Comparison of ENCODE assay signal across 8 cellular contexts in genomic region chr5:180832638-180833068, GRCh38. TPM values are rescaled to one million over a fixed set of nuclear protein-coding genes. Genes with fewer than 3 reads are reported as not detected.
DNase-seq lines count a peak whose midpoint lies in the region; ATAC-seq and TF ChIP-seq lines count a peak whose summit lies in the region.

No MANE protein-coding gene starts in this region.

- TF ChIP-seq POLR2A in GM19099 (IDR thresholded peaks at IDR 0.05; ENCODE audit: extremely low read depth, insufficient read length, low read depth) (peak; percentile 53), body of pancreas (IDR thresholded peaks at IDR 0.05) (no peak)

- H2AFZ ChIP-seq in osteoblast (ENCODE audit: low read length), result no peak overlapping the region

- DNase-seq in AG04449 (ENCODE audit: low read depth, low spot score) (no peak), osteoblast (ENCODE audit: insufficient read length, low spot score, missing footprints) (no peak), NCI-H69 (lab: John Stamatoyannopoulos, UW) (no peak), body of pancreas (no peak), NCI-H2196 treated with DMSO at 0.1 percent for 48 hours (lab: John Stamatoyannopoulos, UW; ENCODE audit: unreplicated experiment) (no peak)
- peak; percentile 72 for DNase-seq in activated naive CD4-positive, alpha-beta T cell treated with anti-CD3 and anti-CD28 coated beads, Interleukin-2, amount 10 ng/mL, durations not matched to agents 7 days and 5 days

- ATAC-seq in HG03280 (IDR thresholded peaks at IDR 0.05; ENCODE audit: unreplicated experiment) (peak; percentile 33), body of pancreas (no peak)

- CTCF ChIA-PET in AG04449 (lab: Yijun Ruan, JAX), result interaction anchor here (1.6 kb wide), 1 partner anchor 7 kb away, joined by 4 read pairs; no protein-coding TSS in a partner anchor
- CTCF ChIA-PET in activated naive CD4-positive, alpha-beta T cell treated with anti-CD3 and anti-CD28 coated beads, Interleukin-2, amount 10 ng/mL, durations not matched to agents 7 days and 5 days (lab: Charles Lee), result interaction anchor here (1.0 to 1.2 kb wide), 2 partner anchors 10 to 30 kb away, joined by 3 read pairs; no protein-coding TSS in a partner anchor

- WGBS in body of pancreas, 2 donors, result 38 to 44% methylated on average over 2 of the region's 2 CpGs

- H3K36me3 Mint-ChIP-seq in activated naive CD4-positive, alpha-beta T cell treated with anti-CD3 and anti-CD28 coated beads, Interleukin-2, amount 10 ng/mL, durations not matched to agents 7 days and 5 days, result peaks cover 62% of the 10 kb centered on the region

- peaks cover 3% of the 10 kb centered on the region for H3K9me3 Mint-ChIP-seq in activated naive CD4-positive, alpha-beta T cell treated with anti-CD3 and anti-CD28 coated beads, Interleukin-2, amount 10 ng/mL, durations not matched to agents 7 days and 5 days

- H3K79me2 ChIP-seq in osteoblast (ENCODE audit: insufficient read depth, low read length), result peaks cover 33% of the 10 kb centered on the region

- no peaks in the 10 kb centered on the region for H3K27me3 ChIP-seq in osteoblast (ENCODE audit: insufficient read depth, low read length)
- no peaks in the 10 kb centered on the region for H3K27me3 ChIP-seq in body of pancreas

- H3K4me3 ChIP-seq in AG04449 (ENCODE audit: low read depth, low read length) (peak overlapping the region; percentile 95), osteoblast (ENCODE audit: insufficient read depth, low read length) (peak overlapping the region; percentile 88), body of pancreas (no peak overlapping the region)

- H3K9me3 ChIP-seq in osteoblast (ENCODE audit: low read depth, low read length) (no peaks in the 10 kb centered on the region), body of pancreas (no peaks in the 10 kb centered on the region)

- no peaks in the 10 kb centered on the region for H4K20me1 ChIP-seq in osteoblast (ENCODE audit: insufficient read depth, low read length)

- POLR2A ChIA-PET in AG04449 (lab: Yijun Ruan, JAX), result no interaction called here

- H3K4me1 Mint-ChIP-seq in activated naive CD4-positive, alpha-beta T cell treated with anti-CD3 and anti-CD28 coated beads, Interleukin-2, amount 10 ng/mL, durations not matched to agents 7 days and 5 days, result peaks cover 47% of the 10 kb centered on the region

- no peak for TF ChIP-seq CTCF in AG04449 (IDR thresholded peaks at IDR 0.05; ENCODE audit: insufficient read depth, low read length, missing control alignments)
- TF ChIP-seq CTCF in osteoblast (IDR thresholded peaks at IDR 0.05; ENCODE audit: extremely low read depth, low read depth, low read length), result no peak
- no peak for TF ChIP-seq CTCF in body of pancreas (IDR thresholded peaks at IDR 0.05)

- peak overlapping the region; percentile 99 for H3K4me3 Mint-ChIP-seq in activated naive CD4-positive, alpha-beta T cell treated with anti-CD3 and anti-CD28 coated beads, Interleukin-2, amount 10 ng/mL, durations not matched to agents 7 days and 5 days

- peaks cover 4% of the 10 kb centered on the region for H3K27me3 Mint-ChIP-seq in activated naive CD4-positive, alpha-beta T cell treated with anti-CD3 and anti-CD28 coated beads, Interleukin-2, amount 10 ng/mL, durations not matched to agents 7 days and 5 days

- peaks cover 17% of the 10 kb centered on the region for H3K4me1 ChIP-seq in osteoblast (ENCODE audit: insufficient read depth, low read length)
- peaks cover 43% of the 10 kb centered on the region for H3K4me1 ChIP-seq in body of pancreas

- intact Hi-C loops in body of pancreas (cut with DNase I), result no loop called here

- H3K27ac Mint-ChIP-seq in activated naive CD4-positive, alpha-beta T cell treated with anti-CD3 and anti-CD28 coated beads, Interleukin-2, amount 10 ng/mL, durations not matched to agents 7 days and 5 days, result peak overlapping the region; percentile 99

- H3K4me2 ChIP-seq in osteoblast (ENCODE audit: insufficient read depth, low read length), result peak overlapping the region; percentile 90

- H3K27ac ChIP-seq in osteoblast (ENCODE audit: low read depth, low read length) (no peak overlapping the region), body of pancreas (peak overlapping the region in 1 of 4 donors; percentile 97)

- H3K36me3 ChIP-seq in osteoblast (ENCODE audit: insufficient read depth, low read length) (peaks cover 5% of the 10 kb centered on the region), body of pancreas (replicated peaks in 1 of 2; ENCODE audit: insufficient read depth in 1 of 2, low read depth in 2 of 2) (no peaks in the 10 kb centered on the region)

RNA-seq across cellular contexts. Expression of gene ZFP62, which starts 28.4 kb away (rescaled TPM):
- total RNA-seq in osteoblast (12.4 and 18.1 TPM in 2 replicates), body of pancreas (10 to 100 TPM; 17.1 to 24.6 TPM)

RNA-seq across cellular contexts. Expression of gene MGAT1, which starts 30.0 kb away (rescaled TPM):
- 104 and 113 TPM in 2 replicates for total RNA-seq in osteoblast
- total RNA-seq in body of pancreas, result 10 to 100 TPM; 96.2 to 98.8 TPM

Comparison
In these comparisons a context has a peak if more than half of its experiments do, and no peak if none do; other contexts are left out.
1. H3K4me3 ChIP-seq: peak in AG04449 (single experiment) and osteoblast (single experiment); none in body of pancreas (0 of 2).